In the genomic region with DNA sequence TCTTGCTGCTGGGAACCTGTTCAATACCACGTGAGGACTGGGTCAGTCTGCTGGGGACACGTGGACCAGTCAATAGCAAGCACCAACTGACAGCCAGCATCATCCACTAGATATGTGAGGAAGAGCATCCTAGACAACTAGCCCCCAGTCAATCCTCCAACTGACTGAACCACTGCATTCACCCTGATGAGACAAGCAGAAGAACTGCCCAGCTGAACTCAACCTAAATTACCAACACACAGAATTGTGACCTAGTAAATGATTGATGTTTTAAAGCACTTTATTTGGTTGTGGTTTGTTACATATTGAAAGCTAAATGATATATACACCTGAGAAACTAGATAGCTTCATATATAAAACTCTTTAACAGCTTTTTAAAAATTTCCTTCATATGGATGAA, we compare ENCODE assay signal across 36 cellular contexts.
"Had no signal": no experiment of that assay in that cellular context is flagged by ENCODE, and none has a peak within 500 bp of the region (broad histone marks: within the 10 kb centered on the region; RNA-seq: fewer than 3 reads in every experiment).

No MANE protein-coding gene starts in this region.

- H3K4me1 Mint-ChIP-seq: central memory CD8-positive, alpha-beta T cell had no signal

- H3K9ac ChIP-seq: KMS-11 had no signal

- H3K27me3 ChIP-seq: brain microvascular endothelial cell, cardiac muscle cell had no signal

- H3K36me3 ChIP-seq: brain microvascular endothelial cell, cardiac muscle cell had no signal

- H3K27me3 Mint-ChIP-seq: activated B cell treated with CpG ODN at 0.5 μM for 24 hours; activated naive CD4-positive, alpha-beta T cell treated with anti-CD3 and anti-CD28 coated beads, Interleukin-2, amount 10 ng/mL, durations not matched to agents 7 days and 5 days; activated naive CD8-positive, alpha-beta T cell; activated naive CD8-positive, alpha-beta T cell treated with anti-CD3 and anti-CD28 coated beads, Interleukin-2, amount 50 U/mL, for 24 hours had no signal

- H3K4me3 ChIP-seq: cardiac muscle cell, PC-9 had no signal

- H3K36me3 Mint-ChIP-seq: activated CD4-positive, alpha-beta memory T cell treated with anti-CD3 and anti-CD28 coated beads for 36 hours had no signal

- DNase-seq: activated B cell treated with CpG ODN at 0.5 μM for 24 hours; activated CD4-positive, alpha-beta memory T cell treated with anti-CD3 and anti-CD28 coated beads for 36 hours; activated CD4-positive, alpha-beta T cell treated with anti-CD3 and anti-CD28 coated beads for 4 hours; activated CD4-positive, alpha-beta T cell treated with anti-CD3 and anti-CD28 coated beads, Interleukin-2, amount 50 U/mL, for 1 hour; activated CD4-positive, CD25-positive, alpha-beta regulatory T cell treated with anti-CD3 and anti-CD28 coated beads, Interleukin-2, amount 50 U/mL, for 72 hours; activated CD8-positive, alpha-beta memory T cell treated with anti-CD3 and anti-CD28 coated beads, Interleukin-2, amount 50 U/mL, for 4 hours; activated effector memory CD4-positive, alpha-beta T cell treated with Interleukin-2 at 50 U/mL for 16 hours; activated naive CD4-positive, alpha-beta T cell treated with anti-CD3 and anti-CD28 coated beads, Interleukin-2, amount 10 ng/mL, durations not matched to agents 7 days and 5 days; activated naive CD8-positive, alpha-beta T cell treated with anti-CD3 and anti-CD28 coated beads, Interleukin-2, amount 50 U/mL, for 24 hours; activated T-cell treated with anti-CD3 and anti-CD28 coated beads for 4 hours; activated T-cell treated with anti-CD3 and anti-CD28 coated beads, Interleukin-2, amount 50 U/mL, for 4 hours; aorta; brain microvascular endothelial cell; NCI-H1092 treated with DMSO at 0.1 percent for 48 hours; NCI-H1417; NCI-H146; NCI-H187 treated with DMSO at 0.1 percent for 48 hours; NCI-H2081; NCI-H226; NCI-H446 treated with DMSO at 0.1 percent for 48 hours; NCI-H524; NCI-H69; NK-92 treated with Interleukin-12 subunit alpha and Interleukin-12 subunit beta, amount 100 ng/mL, for 24 hours; PC-9; Right ventricle myocardium superior; SW 1271; T-helper 1 cell; T-helper 2 cell; T-helper 9 cell had no signal

- H3K4me2 ChIP-seq: KMS-11, PC-9 had no signal

- H3K27ac ChIP-seq: brain microvascular endothelial cell, cardiac muscle cell, KMS-11, PC-9, RWPE1, VCaP had no signal

- H3K4me3 Mint-ChIP-seq: activated B cell treated with CpG ODN at 0.5 μM for 24 hours; activated CD4-positive, alpha-beta memory T cell treated with anti-CD3 and anti-CD28 coated beads for 36 hours; activated naive CD4-positive, alpha-beta T cell treated with anti-CD3 and anti-CD28 coated beads, Interleukin-2, amount 10 ng/mL, durations not matched to agents 7 days and 5 days; activated naive CD8-positive, alpha-beta T cell; activated naive CD8-positive, alpha-beta T cell treated with anti-CD3 and anti-CD28 coated beads, Interleukin-2, amount 50 U/mL, for 24 hours; activated T-cell treated with anti-CD3 and anti-CD28 coated beads, Interleukin-2, amount 50 U/mL, for 4 hours; activated T-helper 1 cell treated with anti-CD3 and anti-CD28 coated beads, Interleukin-12 subunit alpha, Interleukin-12 subunit beta, Interleukin-2, Interleukin-4 antibody, amounts not matched to agents 30 ng/mL and 10 ng/mL and 1 ng/mL, durations not matched to agents 14 hours and 24 hours and 36 hours; central memory CD8-positive, alpha-beta T cell had no signal

- H3K9me3 Mint-ChIP-seq: activated B cell treated with CpG ODN at 0.5 μM for 24 hours; activated T-cell treated with anti-CD3 and anti-CD28 coated beads, Interleukin-2, amount 50 U/mL, for 4 hours; central memory CD8-positive, alpha-beta T cell had no signal

- H3K27ac Mint-ChIP-seq: activated B cell treated with CpG ODN at 0.5 μM for 24 hours; activated CD4-positive, alpha-beta memory T cell treated with anti-CD3 and anti-CD28 coated beads for 36 hours; activated naive CD4-positive, alpha-beta T cell treated with anti-CD3 and anti-CD28 coated beads, Interleukin-2, amount 10 ng/mL, durations not matched to agents 7 days and 5 days; activated naive CD8-positive, alpha-beta T cell; activated naive CD8-positive, alpha-beta T cell treated with anti-CD3 and anti-CD28 coated beads, Interleukin-2, amount 50 U/mL, for 24 hours; activated T-helper 1 cell treated with anti-CD3 and anti-CD28 coated beads, Interleukin-12 subunit alpha, Interleukin-12 subunit beta, Interleukin-2, Interleukin-4 antibody, amounts not matched to agents 30 ng/mL and 10 ng/mL and 1 ng/mL, durations not matched to agents 14 hours and 24 hours and 36 hours had no signal

- H2AFZ ChIP-seq: PC-9 had no signal

- ATAC-seq: activated naive CD8-positive, alpha-beta T cell treated with anti-CD3 and anti-CD28 coated beads, Interleukin-2, amount 50 U/mL, for 24 hours; activated T-cell treated with anti-CD3 and anti-CD28 coated beads, Interleukin-2, amount 50 U/mL, for 4 hours had no signal
